In the genomic region with DNA sequence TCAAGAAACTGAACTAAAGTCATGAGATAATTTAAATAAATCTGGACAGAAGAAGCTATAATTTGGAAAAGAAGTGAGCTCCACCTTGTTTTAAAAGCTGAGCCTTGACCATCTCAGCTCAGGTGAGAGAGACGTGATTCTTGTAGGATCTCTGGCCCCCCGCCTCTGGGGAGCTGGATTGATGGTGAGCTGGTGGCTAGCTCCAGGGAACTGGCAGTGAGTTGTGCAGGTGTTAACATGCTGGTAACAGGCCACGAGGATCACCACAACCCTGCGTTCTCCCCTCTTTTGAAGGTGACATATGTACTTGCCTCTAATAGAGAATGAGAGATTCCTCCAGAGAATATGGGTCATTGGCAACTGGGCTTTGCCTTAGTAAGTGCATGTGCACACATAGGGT, we compare ENCODE assay signal across 28 cellular contexts.
"Had no signal": no experiment of that assay in that cellular context is flagged by ENCODE, and none has a peak within 500 bp of the region (broad histone marks: within the 10 kb centered on the region; RNA-seq: fewer than 3 reads in every experiment).

No MANE protein-coding gene starts in this region.

- FAIRE-seq: colon, endometrium, endothelial cell of umbilical vein, frontal cortex had no signal

- H3K27ac ChIP-seq: colonic mucosa, coronary artery, dorsolateral prefrontal cortex, epithelial cell of prostate, esophagus muscularis mucosa, esophagus squamous epithelium, foreskin keratinocyte, gastrocnemius medialis, gastroesophageal sphincter, heart left ventricle, heart right ventricle, hepatocyte had no signal

- H3K27me3 Mint-ChIP-seq: dendritic cell treated with granulocyte-macrophage colony-stimulating factor and Interleukin-4, amounts not matched to agents 40 ng/mL and 50 ng/mL, for 4 days; effector memory CD8-positive, alpha-beta T cell had no signal

- H3K79me2 ChIP-seq: hepatocyte had no signal

- H3K9me3 Mint-ChIP-seq: dendritic cell treated with granulocyte-macrophage colony-stimulating factor and Interleukin-4, amounts not matched to agents 40 ng/mL and 50 ng/mL, for 4 days had no signal

- H2AFZ ChIP-seq: hepatocyte had no signal

- H3K4me3 Mint-ChIP-seq: dendritic cell treated with granulocyte-macrophage colony-stimulating factor and Interleukin-4, amounts not matched to agents 40 ng/mL and 50 ng/mL, for 4 days; effector memory CD8-positive, alpha-beta T cell; endodermal cell had no signal

- H3K4me1 Mint-ChIP-seq: endodermal cell had no signal

- DNase-seq: colonic mucosa; cortex of kidney; dermis blood vessel endothelial cell; dorsolateral prefrontal cortex; effector CD4-positive, alpha-beta T cell; effector CD8-positive, alpha-beta T cell; effector memory CD4-positive, alpha-beta T cell; effector memory CD8-positive, alpha-beta T cell; endodermal cell; erythroblast; esophagus squamous epithelium; foreskin keratinocyte; foreskin melanocyte; gastrocnemius medialis; head of caudate nucleus; heart left ventricle; heart right ventricle had no signal

- H3K27ac Mint-ChIP-seq: dendritic cell treated with granulocyte-macrophage colony-stimulating factor and Interleukin-4, amounts not matched to agents 40 ng/mL and 50 ng/mL, for 4 days; effector memory CD8-positive, alpha-beta T cell; endodermal cell had no signal

- H3K4me2 ChIP-seq: hepatocyte had no signal

- ATAC-seq: effector memory CD8-positive, alpha-beta T cell; esophagus mucosa; foreskin keratinocyte; gastrocnemius medialis; gastroesophageal sphincter; heart left ventricle; heart right ventricle had no signal

- H3K9me3 ChIP-seq: colonic mucosa, esophagus muscularis mucosa, esophagus squamous epithelium, gastrocnemius medialis, gastroesophageal sphincter, heart left ventricle, heart right ventricle had no signal

- H3K4me3 ChIP-seq: colonic mucosa, coronary artery, dorsolateral prefrontal cortex, esophagus muscularis mucosa, esophagus squamous epithelium, gastrocnemius medialis, gastroesophageal sphincter, heart left ventricle, heart right ventricle, hepatocyte had no signal

- H3K4me1 ChIP-seq: colonic mucosa, esophagus muscularis mucosa, esophagus squamous epithelium, gastrocnemius medialis, gastroesophageal sphincter, heart left ventricle, heart right ventricle had no signal

- H3K36me3 ChIP-seq: colonic mucosa, esophagus muscularis mucosa, esophagus squamous epithelium, gastrocnemius medialis, gastroesophageal sphincter, heart left ventricle, heart right ventricle had no signal

- H3K27me3 ChIP-seq: colonic mucosa, esophagus muscularis mucosa, esophagus squamous epithelium, gastrocnemius medialis, gastroesophageal sphincter, heart left ventricle, heart right ventricle, hepatocyte had no signal
